In the genomic region with DNA sequence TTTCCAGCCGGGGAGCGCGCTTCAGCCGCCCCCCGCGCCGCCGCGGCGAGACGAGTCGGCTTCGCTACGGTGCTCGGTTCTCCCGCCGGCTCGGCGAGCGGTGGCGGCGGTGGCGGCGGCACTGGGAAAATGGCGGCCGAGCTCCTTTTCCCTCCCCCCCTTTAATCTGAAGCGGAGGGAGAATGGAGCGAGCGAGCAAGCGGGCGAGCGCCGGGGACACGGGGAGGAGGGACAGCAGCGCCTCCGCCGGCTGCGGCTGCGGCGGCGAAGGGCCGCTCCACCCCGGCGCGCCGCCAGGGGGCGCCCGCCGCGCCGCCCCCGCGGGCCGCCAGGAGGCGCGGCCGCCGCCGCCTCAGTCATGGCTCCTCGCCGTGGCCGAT, we compare ENCODE assay signal across 1 cellular context.
TF ChIP-seq lines count a peak whose summit lies in the region.

A gene with protein sequence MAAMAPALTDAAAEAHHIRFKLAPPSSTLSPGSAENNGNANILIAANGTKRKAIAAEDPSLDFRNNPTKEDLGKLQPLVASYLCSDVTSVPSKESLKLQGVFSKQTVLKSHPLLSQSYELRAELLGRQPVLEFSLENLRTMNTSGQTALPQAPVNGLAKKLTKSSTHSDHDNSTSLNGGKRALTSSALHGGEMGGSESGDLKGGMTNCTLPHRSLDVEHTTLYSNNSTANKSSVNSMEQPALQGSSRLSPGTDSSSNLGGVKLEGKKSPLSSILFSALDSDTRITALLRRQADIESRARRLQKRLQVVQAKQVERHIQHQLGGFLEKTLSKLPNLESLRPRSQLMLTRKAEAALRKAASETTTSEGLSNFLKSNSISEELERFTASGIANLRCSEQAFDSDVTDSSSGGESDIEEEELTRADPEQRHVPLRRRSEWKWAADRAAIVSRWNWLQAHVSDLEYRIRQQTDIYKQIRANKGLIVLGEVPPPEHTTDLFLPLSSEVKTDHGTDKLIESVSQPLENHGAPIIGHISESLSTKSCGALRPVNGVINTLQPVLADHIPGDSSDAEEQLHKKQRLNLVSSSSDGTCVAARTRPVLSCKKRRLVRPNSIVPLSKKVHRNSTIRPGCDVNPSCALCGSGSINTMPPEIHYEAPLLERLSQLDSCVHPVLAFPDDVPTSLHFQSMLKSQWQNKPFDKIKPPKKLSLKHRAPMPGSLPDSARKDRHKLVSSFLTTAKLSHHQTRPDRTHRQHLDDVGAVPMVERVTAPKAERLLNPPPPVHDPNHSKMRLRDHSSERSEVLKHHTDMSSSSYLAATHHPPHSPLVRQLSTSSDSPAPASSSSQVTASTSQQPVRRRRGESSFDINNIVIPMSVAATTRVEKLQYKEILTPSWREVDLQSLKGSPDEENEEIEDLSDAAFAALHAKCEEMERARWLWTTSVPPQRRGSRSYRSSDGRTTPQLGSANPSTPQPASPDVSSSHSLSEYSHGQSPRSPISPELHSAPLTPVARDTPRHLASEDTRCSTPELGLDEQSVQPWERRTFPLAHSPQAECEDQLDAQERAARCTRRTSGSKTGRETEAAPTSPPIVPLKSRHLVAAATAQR (N-terminal part only) (minus strand): TSS at position 184 of the 380 bp plus-strand sequence. CDS start 21,286 bp downstream, outside the sequence.

TF ChIP-seq in K562, 482 proteins besides CTCF, POLR2A, EP300 and RAD21 (continued from another document and continues in another):
- TF ChIP-seq SRF (CRISPR knock-in tag; IDR thresholded peaks at IDR 0.05) (peak in 1 of 2 experiments; percentile 37; a peak in 1 of 4 replicates), MIER1 (IDR thresholded peaks at IDR 0.05; ENCODE audit: low read depth) (no peak), SP1 (CRISPR knock-in tag; IDR thresholded peaks at IDR 0.05) (no peak), TFAM (CRISPR knock-in tag; conservative IDR thresholded peaks at IDR 0.05) (no peak), SRSF3 (IDR thresholded peaks at IDR 0.05; ENCODE audit: insufficient read depth, low read length) (no peak), CBFA2T2 (conservative IDR thresholded peaks at IDR 0.05) (no peak), TAF15 (IDR thresholded peaks at IDR 0.05; ENCODE audit: low read depth, low read length) (no peak), ZNF586 (CRISPR knock-in tag; conservative IDR thresholded peaks at IDR 0.05) (no peak), NFATC3 (IDR thresholded peaks at IDR 0.05) (no peak), ARHGAP35 (IDR thresholded peaks at IDR 0.05; ENCODE audit: partially characterized antibody) (no peak), U2AF1 (optimal IDR thresholded peaks at IDR 0.05; ENCODE audit: low read depth, low read length) (no peak), ZNF174 (CRISPR knock-in tag; IDR thresholded peaks at IDR 0.05) (no peak), MBD2 (IDR thresholded peaks at IDR 0.05; ENCODE audit: borderline replicate concordance, low read depth) (no peak; the same call in 1 of the 2 replicates), ZKSCAN1 (IDR thresholded peaks at IDR 0.05; ENCODE audit: low read depth, low read length) (no peak), ZC3H11A (IDR thresholded peaks at IDR 0.05; ENCODE audit: low read depth, low read length) (no peak), PHF21A (IDR thresholded peaks at IDR 0.05; ENCODE audit: borderline replicate concordance, low read depth) (no peak), YY1 (IDR thresholded peaks at IDR 0.05; ENCODE audit: borderline replicate concordance in 1 of 3, control insufficient read depth in 1 of 3, extremely low read depth in 1 of 3, insufficient read depth in 3 of 3, insufficient read length in 1 of 3, insufficient replicate concordance in 2 of 3, low read depth in 1 of 3, low read length in 2 of 3) (peak; percentile 63 to 97 (median 95)), BRD9 (IDR thresholded peaks at IDR 0.05; ENCODE audit: low read depth, partially characterized antibody) (no peak), CBFB (CRISPR knock-in tag; IDR thresholded peaks at IDR 0.05) (no peak), PHB (CRISPR knock-in tag; IDR thresholded peaks at IDR 0.05) (no peak), CC2D1A (IDR thresholded peaks at IDR 0.05) (no peak), CREB1 (IDR thresholded peaks at IDR 0.05) (no peak; the same call in 1 of the 2 replicates), CREB1 (CRISPR knock-in tag; IDR thresholded peaks at IDR 0.05) (no peak), NCOA1 (IDR thresholded peaks at IDR 0.05; ENCODE audit: low read depth) (no peak), FOXM1 (IDR thresholded peaks at IDR 0.05; ENCODE audit: low read depth) (no peak), FOXM1 (CRISPR knock-in tag; IDR thresholded peaks at IDR 0.05; ENCODE audit: low read depth) (peak; percentile 75; the same call in 1 of the 2 replicates), ZNF197 (CRISPR knock-in tag; IDR thresholded peaks at IDR 0.05; ENCODE audit: low read depth) (no peak), ZNF717 (CRISPR knock-in tag; IDR thresholded peaks at IDR 0.05) (no peak), CEBPB (tag; IDR thresholded peaks at IDR 0.05) (no peak), PTRF (tag; IDR thresholded peaks at IDR 0.05) (no peak), NFXL1 (CRISPR knock-in tag; IDR thresholded peaks at IDR 0.05) (no peak), MAZ (CRISPR knock-in tag; conservative IDR thresholded peaks at IDR 0.05 in 1 of 2, IDR thresholded peaks at IDR 0.05 in 1 of 2) (peak; percentile 77 to 94), JUN (IDR thresholded peaks at IDR 0.05; ENCODE audit: borderline replicate concordance, low read depth, low read length) (0 out of 2 replicates have a peak, but pooled peaks have one; percentile 20), JUN (CRISPR knock-in tag; IDR thresholded peaks at IDR 0.05; ENCODE audit: borderline replicate concordance) (no peak), MAFF (IDR thresholded peaks at IDR 0.05; ENCODE audit: low read length) (no peak), TBP (optimal IDR thresholded peaks at IDR 0.05; ENCODE audit: low read depth, low read length) (peak; percentile 77), RBM39 (optimal IDR thresholded peaks at IDR 0.05; ENCODE audit: low read depth, low read length) (no peak), SOX6 (IDR thresholded peaks at IDR 0.05) (peak; percentile 7; the same call in 1 of the 2 replicates), ZNF436 (CRISPR knock-in tag; IDR thresholded peaks at IDR 0.05) (no peak), POLR2G (IDR thresholded peaks at IDR 0.05; ENCODE audit: low read depth, low read length) (peak; percentile 87)
- TF ChIP-seq, protein P1, sequence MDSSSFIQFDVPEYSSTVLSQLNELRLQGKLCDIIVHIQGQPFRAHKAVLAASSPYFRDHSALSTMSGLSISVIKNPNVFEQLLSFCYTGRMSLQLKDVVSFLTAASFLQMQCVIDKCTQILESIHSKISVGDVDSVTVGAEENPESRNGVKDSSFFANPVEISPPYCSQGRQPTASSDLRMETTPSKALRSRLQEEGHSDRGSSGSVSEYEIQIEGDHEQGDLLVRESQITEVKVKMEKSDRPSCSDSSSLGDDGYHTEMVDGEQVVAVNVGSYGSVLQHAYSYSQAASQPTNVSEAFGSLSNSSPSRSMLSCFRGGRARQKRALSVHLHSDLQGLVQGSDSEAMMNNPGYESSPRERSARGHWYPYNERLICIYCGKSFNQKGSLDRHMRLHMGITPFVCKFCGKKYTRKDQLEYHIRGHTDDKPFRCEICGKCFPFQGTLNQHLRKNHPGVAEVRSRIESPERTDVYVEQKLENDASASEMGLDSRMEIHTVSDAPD (CRISPR knock-in tag; IDR thresholded peaks at IDR 0.05) = no peak
- TF ChIP-seq, protein P2, sequence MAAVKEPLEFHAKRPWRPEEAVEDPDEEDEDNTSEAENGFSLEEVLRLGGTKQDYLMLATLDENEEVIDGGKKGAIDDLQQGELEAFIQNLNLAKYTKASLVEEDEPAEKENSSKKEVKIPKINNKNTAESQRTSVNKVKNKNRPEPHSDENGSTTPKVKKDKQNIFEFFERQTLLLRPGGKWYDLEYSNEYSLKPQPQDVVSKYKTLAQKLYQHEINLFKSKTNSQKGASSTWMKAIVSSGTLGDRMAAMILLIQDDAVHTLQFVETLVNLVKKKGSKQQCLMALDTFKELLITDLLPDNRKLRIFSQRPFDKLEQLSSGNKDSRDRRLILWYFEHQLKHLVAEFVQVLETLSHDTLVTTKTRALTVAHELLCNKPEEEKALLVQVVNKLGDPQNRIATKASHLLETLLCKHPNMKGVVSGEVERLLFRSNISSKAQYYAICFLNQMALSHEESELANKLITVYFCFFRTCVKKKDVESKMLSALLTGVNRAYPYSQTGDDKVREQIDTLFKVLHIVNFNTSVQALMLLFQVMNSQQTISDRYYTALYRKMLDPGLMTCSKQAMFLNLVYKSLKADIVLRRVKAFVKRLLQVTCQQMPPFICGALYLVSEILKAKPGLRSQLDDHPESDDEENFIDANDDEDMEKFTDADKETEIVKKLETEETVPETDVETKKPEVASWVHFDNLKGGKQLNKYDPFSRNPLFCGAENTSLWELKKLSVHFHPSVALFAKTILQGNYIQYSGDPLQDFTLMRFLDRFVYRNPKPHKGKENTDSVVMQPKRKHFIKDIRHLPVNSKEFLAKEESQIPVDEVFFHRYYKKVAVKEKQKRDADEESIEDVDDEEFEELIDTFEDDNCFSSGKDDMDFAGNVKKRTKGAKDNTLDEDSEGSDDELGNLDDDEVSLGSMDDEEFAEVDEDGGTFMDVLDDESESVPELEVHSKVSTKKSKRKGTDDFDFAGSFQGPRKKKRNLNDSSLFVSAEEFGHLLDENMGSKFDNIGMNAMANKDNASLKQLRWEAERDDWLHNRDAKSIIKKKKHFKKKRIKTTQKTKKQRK (IDR thresholded peaks at IDR 0.05; ENCODE audit: borderline replicate concordance, low read depth, low read length) = no peak
- TF ChIP-seq, protein P3, sequence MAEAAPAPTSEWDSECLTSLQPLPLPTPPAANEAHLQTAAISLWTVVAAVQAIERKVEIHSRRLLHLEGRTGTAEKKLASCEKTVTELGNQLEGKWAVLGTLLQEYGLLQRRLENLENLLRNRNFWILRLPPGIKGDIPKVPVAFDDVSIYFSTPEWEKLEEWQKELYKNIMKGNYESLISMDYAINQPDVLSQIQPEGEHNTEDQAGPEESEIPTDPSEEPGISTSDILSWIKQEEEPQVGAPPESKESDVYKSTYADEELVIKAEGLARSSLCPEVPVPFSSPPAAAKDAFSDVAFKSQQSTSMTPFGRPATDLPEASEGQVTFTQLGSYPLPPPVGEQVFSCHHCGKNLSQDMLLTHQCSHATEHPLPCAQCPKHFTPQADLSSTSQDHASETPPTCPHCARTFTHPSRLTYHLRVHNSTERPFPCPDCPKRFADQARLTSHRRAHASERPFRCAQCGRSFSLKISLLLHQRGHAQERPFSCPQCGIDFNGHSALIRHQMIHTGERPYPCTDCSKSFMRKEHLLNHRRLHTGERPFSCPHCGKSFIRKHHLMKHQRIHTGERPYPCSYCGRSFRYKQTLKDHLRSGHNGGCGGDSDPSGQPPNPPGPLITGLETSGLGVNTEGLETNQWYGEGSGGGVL (CRISPR knock-in tag; IDR thresholded peaks at IDR 0.05) = no peak
- TF ChIP-seq, protein P4, sequence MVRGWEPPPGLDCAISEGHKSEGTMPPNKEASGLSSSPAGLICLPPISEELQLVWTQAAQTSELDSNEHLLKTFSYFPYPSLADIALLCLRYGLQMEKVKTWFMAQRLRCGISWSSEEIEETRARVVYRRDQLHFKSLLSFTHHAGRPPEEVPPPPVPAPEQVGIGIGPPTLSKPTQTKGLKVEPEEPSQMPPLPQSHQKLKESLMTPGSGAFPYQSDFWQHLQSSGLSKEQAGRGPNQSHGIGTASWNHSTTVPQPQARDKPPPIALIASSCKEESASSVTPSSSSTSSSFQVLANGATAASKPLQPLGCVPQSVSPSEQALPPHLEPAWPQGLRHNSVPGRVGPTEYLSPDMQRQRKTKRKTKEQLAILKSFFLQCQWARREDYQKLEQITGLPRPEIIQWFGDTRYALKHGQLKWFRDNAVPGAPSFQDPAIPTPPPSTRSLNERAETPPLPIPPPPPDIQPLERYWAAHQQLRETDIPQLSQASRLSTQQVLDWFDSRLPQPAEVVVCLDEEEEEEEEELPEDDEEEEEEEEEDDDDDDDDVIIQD (CRISPR knock-in tag; IDR thresholded peaks at IDR 0.05) = 0 out of 2 replicates have a peak, but pooled peaks have one; percentile 59
- TF ChIP-seq, protein P5, sequence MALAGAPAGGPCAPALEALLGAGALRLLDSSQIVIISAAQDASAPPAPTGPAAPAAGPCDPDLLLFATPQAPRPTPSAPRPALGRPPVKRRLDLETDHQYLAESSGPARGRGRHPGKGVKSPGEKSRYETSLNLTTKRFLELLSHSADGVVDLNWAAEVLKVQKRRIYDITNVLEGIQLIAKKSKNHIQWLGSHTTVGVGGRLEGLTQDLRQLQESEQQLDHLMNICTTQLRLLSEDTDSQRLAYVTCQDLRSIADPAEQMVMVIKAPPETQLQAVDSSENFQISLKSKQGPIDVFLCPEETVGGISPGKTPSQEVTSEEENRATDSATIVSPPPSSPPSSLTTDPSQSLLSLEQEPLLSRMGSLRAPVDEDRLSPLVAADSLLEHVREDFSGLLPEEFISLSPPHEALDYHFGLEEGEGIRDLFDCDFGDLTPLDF (CRISPR knock-in tag; IDR thresholded peaks at IDR 0.05) = no peak
- TF ChIP-seq, protein P6, sequence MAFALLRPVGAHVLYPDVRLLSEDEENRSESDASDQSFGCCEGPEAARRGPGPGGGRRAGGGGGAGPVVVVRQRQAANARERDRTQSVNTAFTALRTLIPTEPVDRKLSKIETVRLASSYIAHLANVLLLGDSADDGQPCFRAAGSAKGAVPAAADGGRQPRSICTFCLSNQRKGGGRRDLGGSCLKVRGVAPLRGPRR (CRISPR knock-in tag; IDR thresholded peaks at IDR 0.05) = no peak
- TF ChIP-seq, protein P7, sequence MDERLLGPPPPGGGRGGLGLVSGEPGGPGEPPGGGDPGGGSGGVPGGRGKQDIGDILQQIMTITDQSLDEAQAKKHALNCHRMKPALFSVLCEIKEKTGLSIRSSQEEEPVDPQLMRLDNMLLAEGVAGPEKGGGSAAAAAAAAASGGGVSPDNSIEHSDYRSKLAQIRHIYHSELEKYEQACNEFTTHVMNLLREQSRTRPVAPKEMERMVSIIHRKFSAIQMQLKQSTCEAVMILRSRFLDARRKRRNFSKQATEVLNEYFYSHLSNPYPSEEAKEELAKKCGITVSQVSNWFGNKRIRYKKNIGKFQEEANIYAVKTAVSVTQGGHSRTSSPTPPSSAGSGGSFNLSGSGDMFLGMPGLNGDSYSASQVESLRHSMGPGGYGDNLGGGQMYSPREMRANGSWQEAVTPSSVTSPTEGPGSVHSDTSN (CRISPR knock-in tag; IDR thresholded peaks at IDR 0.05; ENCODE audit: low read depth) = no peak
- TF ChIP-seq, protein P7 (tag; conservative IDR thresholded peaks at IDR 0.05; ENCODE audit: low read depth) = no peak
- TF ChIP-seq, protein P8, sequence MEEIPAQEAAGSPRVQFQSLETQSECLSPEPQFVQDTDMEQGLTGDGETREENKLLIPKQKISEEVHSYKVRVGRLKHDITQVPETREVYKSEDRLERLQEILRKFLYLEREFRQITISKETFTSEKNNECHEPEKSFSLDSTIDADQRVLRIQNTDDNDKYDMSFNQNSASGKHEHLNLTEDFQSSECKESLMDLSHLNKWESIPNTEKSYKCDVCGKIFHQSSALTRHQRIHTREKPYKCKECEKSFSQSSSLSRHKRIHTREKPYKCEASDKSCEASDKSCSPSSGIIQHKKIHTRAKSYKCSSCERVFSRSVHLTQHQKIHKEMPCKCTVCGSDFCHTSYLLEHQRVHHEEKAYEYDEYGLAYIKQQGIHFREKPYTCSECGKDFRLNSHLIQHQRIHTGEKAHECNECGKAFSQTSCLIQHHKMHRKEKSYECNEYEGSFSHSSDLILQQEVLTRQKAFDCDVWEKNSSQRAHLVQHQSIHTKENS (CRISPR knock-in tag; IDR thresholded peaks at IDR 0.05) = no peak
